Comparison of ENCODE assay signal across 8 cellular contexts in the genomic region with DNA sequence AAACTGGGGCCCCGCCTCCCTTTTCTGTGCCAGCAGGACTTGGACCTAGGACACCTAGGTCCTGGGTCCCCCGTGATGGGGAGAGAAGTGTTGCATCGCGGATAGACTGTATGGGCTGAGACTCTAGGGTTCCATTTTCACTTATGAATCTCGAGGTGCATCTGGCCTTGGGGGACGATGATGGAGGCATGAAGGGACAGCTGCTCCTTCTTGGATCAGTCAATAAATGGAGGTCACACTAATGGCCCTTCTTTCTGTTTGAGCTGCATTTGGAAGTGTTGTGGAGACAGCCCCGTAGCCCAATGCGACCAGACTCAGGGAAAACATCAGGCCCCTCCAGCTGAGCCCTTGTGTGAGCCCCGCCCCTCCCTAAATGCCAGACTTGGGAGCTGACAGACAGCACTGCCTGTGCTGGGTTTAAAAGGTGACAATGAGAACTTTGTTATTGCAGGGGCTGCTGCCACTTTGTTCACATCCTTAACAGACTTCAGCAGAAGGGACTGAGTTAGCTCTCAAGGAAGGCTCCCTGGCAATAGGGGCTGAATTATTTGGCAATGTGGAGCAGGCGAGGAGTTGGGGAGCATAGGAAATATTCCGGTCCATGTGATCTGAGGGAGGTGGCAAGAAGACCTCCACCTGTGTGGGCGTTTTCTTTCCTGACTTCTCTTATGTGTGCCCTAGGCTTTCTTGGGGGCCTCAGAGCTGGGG. TPM values are rescaled to one million over a fixed set of nuclear protein-coding genes. Genes with fewer than 3 reads are reported as not detected.
A peak's percentile ranks its signal among the peaks of the same experiment; 100 is the strongest.
DNase-seq lines count a peak whose midpoint lies in the region; TF ChIP-seq lines count a peak whose summit lies in the region.

No MANE protein-coding gene starts in this region.

- H3K27me3 Mint-ChIP-seq in HFFc6 (ENCODE audit: insufficient read depth) (peaks cover 3% of the 10 kb centered on the region), mesothelial cell of epicardium (ENCODE audit: low read depth) (no peaks in the 10 kb centered on the region)

- H3K27ac Mint-ChIP-seq in HFFc6 (peak overlapping the region; percentile 91), mesothelial cell of epicardium (peak overlapping the region; percentile 82)

- TF ChIP-seq CTCF in 22Rv1 (IDR thresholded peaks at IDR 0.05) (no peak), HFFc6 (IDR thresholded peaks at IDR 0.05) (no peak), breast epithelium (IDR thresholded peaks at IDR 0.05) (no peak), mesothelial cell of epicardium (IDR thresholded peaks at IDR 0.05; ENCODE audit: unreplicated experiment) (no peak)

- H3K36me3 ChIP-seq in breast epithelium, result peaks cover 7% of the 10 kb centered on the region

- peak overlapping the region; percentile 59 to 100 (median 81) for H3K4me3 ChIP-seq in breast epithelium

- intact Hi-C loops in breast epithelium (cut with DNase I; ENCODE audit: low total_unique reads), result no loop called here

- no peaks in the 10 kb centered on the region for H3K9me3 ChIP-seq in breast epithelium

- DNase-seq in HFFc6 (no peak), breast epithelium (ENCODE audit: low spot score in 2 of 2) (peak in 1 of 2 donors; percentile 50), mesothelial cell of epicardium (ENCODE audit: low spot score in 2 of 2, unreplicated experiment in 2 of 2) (no peak), NCI-H187 (lab: John Stamatoyannopoulos, UW) (no peak), NCI-H1930 (lab: John Stamatoyannopoulos, UW) (no peak), CD1c-positive myeloid dendritic cell (ENCODE audit: extremely low spot score) (no peak)
- DNase-seq in activated CD4-positive, CD25-positive, alpha-beta regulatory T cell (lab: John Stamatoyannopoulos, UW), result no peak

- H3K4me1 ChIP-seq in breast epithelium, result peaks cover 0 to 4% of the 10 kb centered on the region in 2 donors

- H3K36me3 Mint-ChIP-seq in HFFc6 (ENCODE audit: low read depth) (no peaks in the 10 kb centered on the region; the same call in 1 of the 2 replicates), mesothelial cell of epicardium (peaks cover 28% of the 10 kb centered on the region)

- H3K27ac ChIP-seq in 22Rv1, result peak overlapping the region; percentile 17; the same call in 1 of the 2 replicates
- peak overlapping the region; percentile 97 to 100 for H3K27ac ChIP-seq in breast epithelium

- TF ChIP-seq POLR2A in breast epithelium (IDR thresholded peaks at IDR 0.05), result no peak

- no peaks in the 10 kb centered on the region for H3K27me3 ChIP-seq in breast epithelium

- no peaks in the 10 kb centered on the region for H3K9me3 Mint-ChIP-seq in HFFc6
- no peaks in the 10 kb centered on the region for H3K9me3 Mint-ChIP-seq in mesothelial cell of epicardium

- H3K4me3 Mint-ChIP-seq in HFFc6, result peak overlapping the region; percentile 90
- H3K4me3 Mint-ChIP-seq in mesothelial cell of epicardium, result peak overlapping the region; percentile 85

- H3K4me1 Mint-ChIP-seq in HFFc6 (ENCODE audit: low read depth) (peaks cover 24% of the 10 kb centered on the region), mesothelial cell of epicardium (peaks cover 33% of the 10 kb centered on the region)

RNA-seq across cellular contexts. Expression of a gene that starts 0.8 kb away (rescaled TPM):
- total RNA-seq in HFFc6 (2021; fragmentation: NEBNext Ultra II Directional; extraction: Animal tissue kit (Norgen Biotek cat#: 25700)), result 10 to 100 TPM; 17.7 to 21.0 (median 19.2) TPM
- total RNA-seq in breast epithelium, result 10 to 100 TPM in 2 of 3 donors, 1 to 10 TPM in 1; 3.0 to 35.1 (median 25.9) TPM
- 88.3 to 93.6 TPM (median 90.0 TPM) in 3 replicates for total RNA-seq in mesothelial cell of epicardium

RNA-seq across cellular contexts. Expression of a gene that starts 5.8 kb away (rescaled TPM):
- 10 to 100 TPM; 10.2 to 21.9 (median 11.9) TPM for total RNA-seq in HFFc6 (2021; fragmentation: NEBNext Ultra II Directional; extraction: Animal tissue kit (Norgen Biotek cat#: 25700))
- total RNA-seq in breast epithelium, result 10 to 100 TPM in 2 of 3 donors, 1 to 10 TPM in 1; 8.3 to 28.2 (median 19.2) TPM
- 60.4 to 65.0 TPM (median 62.4 TPM) in 3 replicates for total RNA-seq in mesothelial cell of epicardium

RNA-seq across cellular contexts. Expression of a gene that starts 14.5 kb away (rescaled TPM):
- total RNA-seq in HFFc6 (2021; fragmentation: NEBNext Ultra II Directional; extraction: Animal tissue kit (Norgen Biotek cat#: 25700)), result 10 to 100 TPM; 21.1 to 33.1 (median 24.3) TPM
- total RNA-seq in breast epithelium (10 to 100 TPM; 13.8 to 26.9 (median 24.6) TPM), mesothelial cell of epicardium (23.4 to 24.2 TPM (median 23.7 TPM) in 3 replicates)

RNA-seq across cellular contexts. Expression of a gene that starts 27.5 kb away (rescaled TPM):
- 1 to 10 TPM; 1.4 to 3.1 (median 2.3) TPM for total RNA-seq in HFFc6 (2021; fragmentation: NEBNext Ultra II Directional; extraction: Animal tissue kit (Norgen Biotek cat#: 25700))
- total RNA-seq in breast epithelium (1 to 10 TPM; 1.1 to 2.6 (median 1.2) TPM), mesothelial cell of epicardium (0.34 to 0.78 TPM (median 0.35 TPM) in 3 replicates)

RNA-seq across cellular contexts. Expression of a gene that starts 55.6 kb away (rescaled TPM):
- total RNA-seq in HFFc6 (2021; fragmentation: NEBNext Ultra II Directional; extraction: Animal tissue kit (Norgen Biotek cat#: 25700)), result 1 to 10 TPM; 1.0 to 1.8 (median 1.2) TPM
- total RNA-seq in breast epithelium (1 to 10 TPM in 1 of 3 donors, under 1 TPM in 1, not detected in 1; 0.98 to 1.2 TPM), mesothelial cell of epicardium (0.40 to 0.69 TPM (median 0.59 TPM) in 3 replicates)
